In genomic region chr22:28908810-28909209, GRCh38 we compare ENCODE assay signal across 7 cellular contexts. TPM values are rescaled to one million over a fixed set of nuclear protein-coding genes. Genes with fewer than 3 reads are reported as not detected.
DNase-seq lines count a peak whose midpoint lies in the region; ATAC-seq and TF ChIP-seq lines count a peak whose summit lies in the region.
"Not testable (repeated sequence)": the region's sequence is repeated elsewhere in the genome, so short reads cannot be mapped to it uniquely, and the experiment has no call there.

No MANE protein-coding gene starts in this region.

- H3K9me3 ChIP-seq in HCT116 (ENCODE audit: control insufficient read depth in 1 of 2, insufficient read depth in 1 of 2, low read depth in 1 of 2, low read length in 2 of 2); trophoblast cell (ENCODE audit: insufficient read depth, low read depth, low read length): not testable (repeated sequence)

- H3K27me3 ChIP-seq in HCT116 (ENCODE audit: insufficient read depth, low read length); trophoblast cell (ENCODE audit: insufficient read depth, low read length): not testable (repeated sequence)

- H3K4me1 ChIP-seq in HCT116 (ENCODE audit: control insufficient read depth in 1 of 2, insufficient read depth in 2 of 2, low read length in 2 of 2) (peaks cover 52 to 73% of the 10 kb centered on the region in 2 experiments), trophoblast cell (ENCODE audit: control insufficient read depth in 1 of 2, insufficient read depth in 2 of 2, low read length in 2 of 2) (peaks cover 22 to 25% of the 10 kb centered on the region in 2 experiments)

- not testable (repeated sequence) for DNase-seq in HCT116 (ENCODE audit: low read depth, low spot score); activated CD4-positive, alpha-beta memory T cell treated with anti-CD3 and anti-CD28 coated beads for 36 hours; activated naive CD4-positive, alpha-beta T cell treated with anti-CD3 and anti-CD28 coated beads for 36 hours; trophoblast cell
- peak; percentile 20 for DNase-seq in chondrocyte (ENCODE audit: low spot score)
- DNase-seq in mesenteric fat pad (ENCODE audit: low spot score), result peak; percentile 12

- H3K9me3 Mint-ChIP-seq in activated CD4-positive, alpha-beta memory T cell treated with anti-CD3 and anti-CD28 coated beads for 36 hours; activated naive CD4-positive, alpha-beta T cell treated with anti-CD3 and anti-CD28 coated beads for 36 hours; chondrocyte (ENCODE audit: low read depth): not testable (repeated sequence)

- TF ChIP-seq POLR2A in HCT116 (IDR thresholded peaks at IDR 0.05; ENCODE audit: borderline replicate concordance, extremely low read depth, insufficient read depth, insufficient read length), result not testable (repeated sequence)

- TF ChIP-seq RAD21 in HCT116 (IDR thresholded peaks at IDR 0.05; ENCODE audit: low read depth), result not testable (repeated sequence)

- peaks cover 15% of the 10 kb centered on the region for H3K79me1 ChIP-seq in trophoblast cell (ENCODE audit: low read length)

- POLR2A ChIA-PET in HCT116 (lab: Charles Lee), result interaction anchor here (0.8 kb wide), 1 partner anchor 122 kb away, joined by 3 read pairs; no protein-coding TSS in a partner anchor
- POLR2A ChIA-PET in activated CD4-positive, alpha-beta memory T cell treated with anti-CD3 and anti-CD28 coated beads for 36 hours (lab: Charles Lee), result interaction anchor here (0.6 to 2.0 kb wide), 4 partner anchors 105 to 122 kb away, joined by 3 to 6 read pairs (median 4); partner anchors contain the start of gene XBP1

- H3K18ac ChIP-seq in trophoblast cell (ENCODE audit: low read length), result not testable (repeated sequence)

- not testable (repeated sequence) for H2BK120ac ChIP-seq in trophoblast cell (ENCODE audit: insufficient read depth, low read length, poor library complexity)

- H3K36me3 Mint-ChIP-seq in activated CD4-positive, alpha-beta memory T cell treated with anti-CD3 and anti-CD28 coated beads for 36 hours; activated naive CD4-positive, alpha-beta T cell treated with anti-CD3 and anti-CD28 coated beads for 36 hours (ENCODE audit: low read depth); chondrocyte (ENCODE audit: low read depth): not testable (repeated sequence)

- CTCF ChIA-PET in HCT116 (lab: Charles Lee), result interaction anchor here (1.4 kb wide), 1 partner anchor 131 kb away, joined by 3 read pairs; no protein-coding TSS in a partner anchor
- CTCF ChIA-PET in activated CD4-positive, alpha-beta memory T cell treated with anti-CD3 and anti-CD28 coated beads for 36 hours (lab: Charles Lee), result interaction anchor here (0.7 to 1.8 kb wide), 3 partner anchors 53 to 1478 kb away, joined by 3 to 7 read pairs (median 5); partner anchors contain the start of gene RNF215
- CTCF ChIA-PET in activated naive CD4-positive, alpha-beta T cell treated with anti-CD3 and anti-CD28 coated beads for 36 hours (lab: Charles Lee), result interaction anchor here (0.7 to 1.0 kb wide), 2 partner anchors 11 to 166 kb away, joined by 3 to 5 read pairs; no protein-coding TSS in a partner anchor

- H3K23ac ChIP-seq in trophoblast cell (ENCODE audit: low read length), result not testable (repeated sequence)

- not testable (repeated sequence) for H4K12ac ChIP-seq in trophoblast cell (ENCODE audit: low read depth, low read length)

- WGBS in trophoblast cell (ENCODE audit: extremely low coverage, insufficient coverage, insufficient read length), result no CpG with 5 or more reads among the region's 10 CpGs

- H3K27me3 Mint-ChIP-seq in activated CD4-positive, alpha-beta memory T cell treated with anti-CD3 and anti-CD28 coated beads for 36 hours, result peaks cover 46% of the 10 kb centered on the region
- peaks cover 21% of the 10 kb centered on the region for H3K27me3 Mint-ChIP-seq in activated naive CD4-positive, alpha-beta T cell treated with anti-CD3 and anti-CD28 coated beads for 36 hours (ENCODE audit: low read depth)
- not testable (repeated sequence) for H3K27me3 Mint-ChIP-seq in chondrocyte (ENCODE audit: low read depth)

- not testable (repeated sequence) for H3K9me2 ChIP-seq in HCT116 (ENCODE audit: insufficient read depth)

- H3K14ac ChIP-seq in trophoblast cell (ENCODE audit: low read length), result not testable (repeated sequence)

- peaks cover 34% of the 10 kb centered on the region for H3K4me1 Mint-ChIP-seq in activated CD4-positive, alpha-beta memory T cell treated with anti-CD3 and anti-CD28 coated beads for 36 hours (ENCODE audit: low read depth)
- H3K4me1 Mint-ChIP-seq in activated naive CD4-positive, alpha-beta T cell treated with anti-CD3 and anti-CD28 coated beads for 36 hours (ENCODE audit: low read depth), result peaks cover 46% of the 10 kb centered on the region
- peaks cover 40% of the 10 kb centered on the region for H3K4me1 Mint-ChIP-seq in chondrocyte (ENCODE audit: low read depth)

- RAD21 ChIA-PET in HCT116 (lab: Charles Lee; ENCODE audit: low non-redundant PET in 1 of 2, low total read pairs in 2 of 2, uncharacterized antibody in 2 of 2, unreplicated experiment in 2 of 2), result not testable (repeated sequence)

- not testable (repeated sequence) for H4K20me1 ChIP-seq in HCT116 (ENCODE audit: insufficient read depth)

- not testable (repeated sequence) for H4K8ac ChIP-seq in trophoblast cell (ENCODE audit: low read depth, low read length)

- ATAC-seq in HCT116, result not testable (repeated sequence)

- peak overlapping the region; percentile 45 for H3K27ac Mint-ChIP-seq in activated CD4-positive, alpha-beta memory T cell treated with anti-CD3 and anti-CD28 coated beads for 36 hours
- peak overlapping the region; percentile 67 for H3K27ac Mint-ChIP-seq in activated naive CD4-positive, alpha-beta T cell treated with anti-CD3 and anti-CD28 coated beads for 36 hours
- H3K27ac Mint-ChIP-seq in chondrocyte (ENCODE audit: unreplicated experiment), result not testable (repeated sequence)

- H3K79me2 ChIP-seq in HCT116 (ENCODE audit: insufficient read depth, low read length) (peaks cover 85% of the 10 kb centered on the region), trophoblast cell (ENCODE audit: control insufficient read depth, insufficient read depth, low read length, poor library complexity) (peaks cover 18% of the 10 kb centered on the region)

- not testable (repeated sequence) for H3K36me3 ChIP-seq in HCT116 (ENCODE audit: control insufficient read depth in 1 of 2, insufficient read depth in 2 of 2, low read length in 2 of 2); trophoblast cell (ENCODE audit: control insufficient read depth in 1 of 2, insufficient read depth in 2 of 2, low read length in 2 of 2)

- intact Hi-C loops in HCT116 (cut with micrococcal nuclease), result not testable (repeated sequence)
- intact Hi-C loops in activated CD4-positive, alpha-beta memory T cell treated with anti-CD3 and anti-CD28 coated beads for 36 hours (cut with micrococcal nuclease), result loop anchor here (1.0 to 5.0 kb wide), 4 partner anchors 26 to 258 kb away; partner anchors contain the start of gene ZNRF3
- intact Hi-C loops in activated naive CD4-positive, alpha-beta T cell treated with anti-CD3 and anti-CD28 coated beads for 36 hours (cut with micrococcal nuclease), result loop anchor here (1.0 kb wide), 2 partner anchors 26 to 110 kb away; partner anchors contain the start of gene ZNRF3

- not testable (repeated sequence) for H3K27ac ChIP-seq in HCT116 (ENCODE audit: low read depth, low read length); trophoblast cell (ENCODE audit: low read depth, low read length)
- H3K27ac ChIP-seq in angular gyrus (ENCODE audit: low read depth, low read length), result peak overlapping the region; percentile 5

- H3K4me3 ChIP-seq in HCT116 (replicated peaks in 1 of 2; ENCODE audit: low read depth in 1 of 2, low read length in 2 of 2); trophoblast cell (ENCODE audit: low read depth, low read length): not testable (repeated sequence)

- not testable (repeated sequence) for H4K91ac ChIP-seq in trophoblast cell (ENCODE audit: low read depth, low read length)

- not testable (repeated sequence) for H3K9ac ChIP-seq in HCT116 (ENCODE audit: low read length); trophoblast cell (ENCODE audit: low read length)

- H2BK5ac ChIP-seq in trophoblast cell (ENCODE audit: low read depth, low read length, poor library complexity), result not testable (repeated sequence)

- not testable (repeated sequence) for H2AFZ ChIP-seq in HCT116 (ENCODE audit: low read depth, low read length, poor library complexity, severe bottlenecking); trophoblast cell (ENCODE audit: insufficient read depth, low read length, poor library complexity)

- H3K4me3 Mint-ChIP-seq in activated CD4-positive, alpha-beta memory T cell treated with anti-CD3 and anti-CD28 coated beads for 36 hours; activated naive CD4-positive, alpha-beta T cell treated with anti-CD3 and anti-CD28 coated beads for 36 hours; chondrocyte (ENCODE audit: unreplicated experiment): not testable (repeated sequence)

- TF ChIP-seq CTCF in HCT116 (IDR thresholded peaks at IDR 0.05 in 2 of 3, conservative IDR thresholded peaks at IDR 0.05 in 1 of 3; ENCODE audit: borderline replicate concordance in 1 of 3, insufficient read depth in 1 of 3, low read depth in 2 of 3, low read length in 2 of 3); chondrocyte (IDR thresholded peaks at IDR 0.05): not testable (repeated sequence)

- peak overlapping the region; percentile 8 for H3K4me2 ChIP-seq in HCT116 (ENCODE audit: low read length)
- not testable (repeated sequence) for H3K4me2 ChIP-seq in trophoblast cell (ENCODE audit: low read length)

- BruUV-seq in HCT116 (replicated peaks; lab: Mats Ljungman, UMichigan), result not testable (repeated sequence)

- not testable (repeated sequence) for H2AK5ac ChIP-seq in trophoblast cell (ENCODE audit: low read length)

- peak overlapping the region; percentile 13 for H2BK12ac ChIP-seq in trophoblast cell (ENCODE audit: low read length)

- H3K4ac ChIP-seq in trophoblast cell (ENCODE audit: low read depth, low read length), result peak overlapping the region; percentile 32

RNA-seq across cellular contexts. Expression of gene ZNRF3, which starts 25.4 kb away (rescaled TPM):
- total RNA-seq in HCT116 (2021; ENCODE audit: unreplicated experiment) (12.2 TPM), chondrocyte (6.7 to 7.7 TPM (median 6.7 TPM) in 3 replicates), mesenteric fat pad (12.1 TPM)
- 6.4 and 6.7 TPM in 2 replicates for polyA plus RNA-seq in HCT116 (2012)
- 1 to 10 TPM; 1.3 to 1.5 TPM for total RNA-seq in activated CD4-positive, alpha-beta memory T cell treated with anti-CD3 and anti-CD28 coated beads for 36 hours
- total RNA-seq in activated naive CD4-positive, alpha-beta T cell treated with anti-CD3 and anti-CD28 coated beads for 36 hours, result 1 to 10 TPM; 1.6 to 2.2 TPM
- 13.0 and 13.6 TPM in 2 replicates for polyA plus RNA-seq in trophoblast cell (2013)
